Comparison of ENCODE assay signal across 15 cellular contexts in genomic region chr17:50195196-50195865, GRCh38. TPM values are rescaled to one million over a fixed set of nuclear protein-coding genes. Genes with fewer than 3 reads are reported as not detected.
DNase-seq lines count a peak whose midpoint lies in the region; FAIRE-seq and TF ChIP-seq lines count a peak whose summit lies in the region.
"Had no signal": no experiment of that assay in that cellular context is flagged by ENCODE, and none has a peak within 500 bp of the region (broad histone marks: within the 10 kb centered on the region; RNA-seq: fewer than 3 reads in every experiment).

No MANE protein-coding gene starts in this region.

- peak overlapping the region; percentile 21 for H3K14ac ChIP-seq in neuronal stem cell (ENCODE audit: low read length)

- H3K36me3 ChIP-seq in ACC112 (ENCODE audit: insufficient read depth, low read length) (peaks cover 86% of the 10 kb centered on the region), endodermal cell (ENCODE audit: control insufficient read depth, insufficient read depth, low read length) (peaks cover 9% of the 10 kb centered on the region), neuronal stem cell (replicated peaks in 1 of 2; ENCODE audit: control insufficient read depth in 2 of 2, insufficient read depth in 2 of 2, low read length in 2 of 2) (peaks cover 0 to 9% of the 10 kb centered on the region in 2 donors)

- no peak for TF ChIP-seq POLR2A in H54 (IDR thresholded peaks at IDR 0.05; ENCODE audit: low read depth, low read length)

- no peaks in the 10 kb centered on the region for H3K27me3 ChIP-seq in ACC112 (ENCODE audit: insufficient read depth, low read length)
- H3K27me3 ChIP-seq in endodermal cell (ENCODE audit: control insufficient read depth, insufficient read depth, low read length, poor library complexity, severe bottlenecking): no peaks in the 10 kb centered on the region
- peaks cover 0 to 50% (median 7%) of the 10 kb centered on the region in 3 experiments for H3K27me3 ChIP-seq in neuronal stem cell (ENCODE audit: control insufficient read depth in 3 of 3, insufficient read depth in 3 of 3, low read depth in 1 of 3, low read length in 3 of 3)

- no peak overlapping the region for H2AFZ ChIP-seq in ACC112 (ENCODE audit: low read length, unreplicated experiment)
- H2AFZ ChIP-seq in neuronal stem cell (ENCODE audit: low read length): no peak overlapping the region

- H2BK15ac ChIP-seq in neuronal stem cell (ENCODE audit: low read length): peak overlapping the region; percentile 4

- 89 to 92% methylated on average over 11 to 12 of the region's 12 CpGs for WGBS in endodermal cell (ENCODE audit: insufficient coverage in 1 of 2, insufficient read length in 1 of 2), 2 experiments
- no CpG with 5 or more reads among the region's 12 CpGs for WGBS in neuronal stem cell (ENCODE audit: extremely low coverage in 2 of 2, insufficient read length in 2 of 2, insufficient replicate concordance in 1 of 2), 2 donors

- H3K36me3 Mint-ChIP-seq in HFFc6 (ENCODE audit: low read depth): peaks cover 89% of the 10 kb centered on the region
- peaks cover 21% of the 10 kb centered on the region for H3K36me3 Mint-ChIP-seq in endodermal cell (ENCODE audit: low read depth)
- no peaks in the 10 kb centered on the region for H3K36me3 Mint-ChIP-seq in activated naive CD4-positive, alpha-beta T cell treated with anti-CD3 and anti-CD28 coated beads, Interleukin-2, amount 10 ng/mL, durations not matched to agents 7 days and 5 days

- H3K4me1 Mint-ChIP-seq in HFFc6 (ENCODE audit: low read depth) (peaks cover 83% of the 10 kb centered on the region), endodermal cell (no peaks in the 10 kb centered on the region)
- H3K4me1 Mint-ChIP-seq in activated naive CD4-positive, alpha-beta T cell treated with anti-CD3 and anti-CD28 coated beads, Interleukin-2, amount 10 ng/mL, durations not matched to agents 7 days and 5 days: peaks cover 13% of the 10 kb centered on the region

- H3K79me2 ChIP-seq in ACC112 (ENCODE audit: control insufficient read depth, insufficient read depth, low read length, unreplicated experiment): peaks cover 93% of the 10 kb centered on the region

- peak overlapping the region; percentile 46 for H2AK5ac ChIP-seq in neuronal stem cell (ENCODE audit: low read depth, low read length)

- no peak overlapping the region for H3K18ac ChIP-seq in neuronal stem cell (ENCODE audit: low read length)

- peak; percentile 72 for DNase-seq in HFFc6
- no peak for DNase-seq in endodermal cell
- DNase-seq in neuronal stem cell (ENCODE audit: low spot score): no peak
- no peak for DNase-seq in H54 (ENCODE audit: insufficient read length, low spot score)
- DNase-seq in DMS153 treated with DMSO at 0.1 percent for 48 hours (lab: John Stamatoyannopoulos, UW; ENCODE audit: unreplicated experiment): no peak
- no peak for DNase-seq in NCI-H526 (lab: John Stamatoyannopoulos, UW)
- no peak for DNase-seq in activated naive CD4-positive, alpha-beta T cell treated with anti-CD3 and anti-CD28 coated beads, Interleukin-2, amount 10 ng/mL, durations not matched to agents 7 days and 5 days
- DNase-seq: activated CD8-positive, alpha-beta T cell treated with anti-CD3 and anti-CD28 coated beads, Interleukin-2, amount 10 ng/mL, durations not matched to agents 7 days and 5 days; amygdala; C1 segment of cervical spinal cord; NCI-H1092 treated with DMSO at 0.1 percent for 48 hours; NCI-H82; SW 1271 had no signal

- H3K27me3 Mint-ChIP-seq in HFFc6 (ENCODE audit: insufficient read depth): peaks cover 74% of the 10 kb centered on the region
- H3K27me3 Mint-ChIP-seq in endodermal cell (ENCODE audit: insufficient read depth): no peaks in the 10 kb centered on the region
- H3K27me3 Mint-ChIP-seq in activated naive CD4-positive, alpha-beta T cell treated with anti-CD3 and anti-CD28 coated beads, Interleukin-2, amount 10 ng/mL, durations not matched to agents 7 days and 5 days: peaks cover 78% of the 10 kb centered on the region

- H3K4me3 ChIP-seq in ACC112 (ENCODE audit: low read depth, low read length): peak overlapping the region; percentile 82
- H3K4me3 ChIP-seq in endodermal cell (ENCODE audit: low read length): no peak overlapping the region
- no peak overlapping the region for H3K4me3 ChIP-seq in neuronal stem cell (ENCODE audit: low read length in 2 of 2)
- H3K4me3 ChIP-seq: psoas muscle had no signal

- no peak for FAIRE-seq in H54 (lab: Jason Lieb, UNC)

- peak; percentile 74 for TF ChIP-seq CTCF in HFFc6 (IDR thresholded peaks at IDR 0.05)
- TF ChIP-seq CTCF in endodermal cell (conservative IDR thresholded peaks at IDR 0.05): peak; percentile 46

- H3K27ac Mint-ChIP-seq in HFFc6 (peak overlapping the region; percentile 100), endodermal cell (no peak overlapping the region)
- H3K27ac Mint-ChIP-seq in activated naive CD4-positive, alpha-beta T cell treated with anti-CD3 and anti-CD28 coated beads, Interleukin-2, amount 10 ng/mL, durations not matched to agents 7 days and 5 days: no peak overlapping the region
- H3K27ac Mint-ChIP-seq: activated CD8-positive, alpha-beta T cell treated with anti-CD3 and anti-CD28 coated beads, Interleukin-2, amount 10 ng/mL, durations not matched to agents 7 days and 5 days had no signal

- no peak overlapping the region for H3K23ac ChIP-seq in neuronal stem cell (ENCODE audit: low read depth, low read length, poor library complexity)

- H3K27ac ChIP-seq in ACC112 (ENCODE audit: low read depth, low read length) (peak overlapping the region; percentile 96), endodermal cell (ENCODE audit: low read depth, low read length) (no peak overlapping the region), neuronal stem cell (replicated peaks; ENCODE audit: low read length) (no peak overlapping the region)
- H3K27ac ChIP-seq: psoas muscle had no signal

- H3K4ac ChIP-seq in neuronal stem cell (ENCODE audit: low read length): no peak overlapping the region

- CTCF ChIA-PET in activated naive CD4-positive, alpha-beta T cell treated with anti-CD3 and anti-CD28 coated beads, Interleukin-2, amount 10 ng/mL, durations not matched to agents 7 days and 5 days (lab: Charles Lee): interaction anchor here (3.2 to 5.7 kb wide), 2 partner anchors 25 to 101 kb away, joined by 29 to 100 read pairs; no protein-coding TSS in a partner anchor

- peaks cover 1% of the 10 kb centered on the region for H3K79me1 ChIP-seq in neuronal stem cell (ENCODE audit: low read depth, low read length)

- no peak overlapping the region for H4K91ac ChIP-seq in neuronal stem cell (ENCODE audit: low read depth, low read length, poor library complexity)

- peaks cover 81% of the 10 kb centered on the region for H3K4me1 ChIP-seq in ACC112 (ENCODE audit: control insufficient read depth, insufficient read depth, low read length, unreplicated experiment)
- no peaks in the 10 kb centered on the region for H3K4me1 ChIP-seq in endodermal cell (ENCODE audit: control insufficient read depth, insufficient read depth, low read length)
- H3K4me1 ChIP-seq in neuronal stem cell (ENCODE audit: control insufficient read depth in 2 of 2, insufficient read depth in 1 of 2, low read depth in 1 of 2, low read length in 2 of 2): peaks cover 3 to 5% of the 10 kb centered on the region in 2 donors

- H3K9ac ChIP-seq in endodermal cell (ENCODE audit: extremely low read depth, low read length, poor library complexity, severe bottlenecking): no peak overlapping the region
- H3K9ac ChIP-seq in neuronal stem cell (ENCODE audit: low read depth, low read length, poor library complexity): no peak overlapping the region

- peak overlapping the region; percentile 42 for H2BK5ac ChIP-seq in neuronal stem cell (ENCODE audit: low read length)

- H3K9me3 ChIP-seq in endodermal cell (ENCODE audit: control insufficient read depth, low read length) (no peaks in the 10 kb centered on the region), neuronal stem cell (replicated peaks in 1 of 2; ENCODE audit: control insufficient read depth in 2 of 2, insufficient read depth in 1 of 2, low read depth in 1 of 2, low read length in 2 of 2) (no peaks in the 10 kb centered on the region)
- H3K9me3 ChIP-seq: psoas muscle had no signal

- H2BK120ac ChIP-seq in neuronal stem cell (ENCODE audit: low read depth, low read length): no peak overlapping the region

- H2BK12ac ChIP-seq in neuronal stem cell (ENCODE audit: low read length): no peak overlapping the region

- H3K9me3 Mint-ChIP-seq in HFFc6: peaks cover 19% of the 10 kb centered on the region
- H3K9me3 Mint-ChIP-seq in endodermal cell: no peaks in the 10 kb centered on the region
- H3K9me3 Mint-ChIP-seq in activated naive CD4-positive, alpha-beta T cell treated with anti-CD3 and anti-CD28 coated beads, Interleukin-2, amount 10 ng/mL, durations not matched to agents 7 days and 5 days: no peaks in the 10 kb centered on the region

- H3K4me2 ChIP-seq in neuronal stem cell (ENCODE audit: insufficient read depth, low read length, poor library complexity, severe bottlenecking): no peak overlapping the region

- H4K8ac ChIP-seq in neuronal stem cell (ENCODE audit: low read depth, low read length): no peak overlapping the region

- H3K4me3 Mint-ChIP-seq in HFFc6 (peak overlapping the region; percentile 100), endodermal cell (no peak overlapping the region)
- H3K4me3 Mint-ChIP-seq in activated naive CD4-positive, alpha-beta T cell treated with anti-CD3 and anti-CD28 coated beads, Interleukin-2, amount 10 ng/mL, durations not matched to agents 7 days and 5 days: no peak overlapping the region
- H3K4me3 Mint-ChIP-seq: activated CD8-positive, alpha-beta T cell treated with anti-CD3 and anti-CD28 coated beads, Interleukin-2, amount 10 ng/mL, durations not matched to agents 7 days and 5 days had no signal

RNA-seq across cellular contexts. Expression of gene COL1A1, which starts 6.1 kb away (rescaled TPM):
- total RNA-seq in HFFc6 (2021; fragmentation: NEBNext Ultra II Directional; extraction: Animal tissue kit (Norgen Biotek cat#: 25700)): 1,000 to 10,000 TPM; 4,948 to 7,804 (median 5,240) TPM
- total RNA-seq in endodermal cell: 10 to 100 TPM; 62.2 to 85.6 TPM
- 115 TPM for polyA plus RNA-seq in endodermal cell (2013, experiment 1 of 2)
- 126 TPM for polyA plus RNA-seq in endodermal cell (2013, experiment 2 of 2)
- 17.9 TPM for polyA plus RNA-seq in neuronal stem cell (2013, experiment 1 of 2)
- polyA plus RNA-seq in neuronal stem cell (2013, experiment 2 of 2): 18.4 TPM

RNA-seq across cellular contexts. Expression of gene SGCA, which starts 29.5 kb away (rescaled TPM):
- total RNA-seq in HFFc6 (2021; fragmentation: NEBNext Ultra II Directional; extraction: Animal tissue kit (Norgen Biotek cat#: 25700)): under 1 TPM; 0.28 to 0.91 (median 0.76) TPM
- 1 to 10 TPM in 1 of 2 donors, under 1 TPM in 1; 0.51 to 2.6 TPM for total RNA-seq in endodermal cell
- polyA plus RNA-seq in endodermal cell (2013, experiment 1 of 2): 0.75 TPM
- polyA plus RNA-seq in endodermal cell (2013, experiment 2 of 2): 0.46 TPM
- 0.57 TPM for polyA plus RNA-seq in neuronal stem cell (2013, experiment 1 of 2)
- 0.35 TPM for polyA plus RNA-seq in neuronal stem cell (2013, experiment 2 of 2)
- total RNA-seq: activated CD8-positive, alpha-beta T cell treated with anti-CD3 and anti-CD28 coated beads, Interleukin-2, amount 10 ng/mL, durations not matched to agents 7 days and 5 days had no signal

RNA-seq across cellular contexts. Expression of gene PPP1R9B, which starts 44.9 kb away (rescaled TPM):
- total RNA-seq in HFFc6 (2021; fragmentation: NEBNext Ultra II Directional; extraction: Animal tissue kit (Norgen Biotek cat#: 25700)): 10 to 100 TPM; 66.4 to 78.5 (median 68.7) TPM
- total RNA-seq in endodermal cell: 10 to 100 TPM; 24.1 to 34.6 TPM
- polyA plus RNA-seq in endodermal cell (2013, experiment 1 of 2): 27.5 TPM
- 28.4 TPM for polyA plus RNA-seq in endodermal cell (2013, experiment 2 of 2)
- 19.8 TPM for polyA plus RNA-seq in neuronal stem cell (2013, experiment 1 of 2)
- polyA plus RNA-seq in neuronal stem cell (2013, experiment 2 of 2): 19.4 TPM

Comparison
In these comparisons a context has a peak if more than half of its experiments do, and no peak if none do; other contexts are left out.
1. RNA of gene COL1A1, which starts 6.1 kb away (total RNA-seq): 4,948 to 7,804 TPM in HFFc6; 62.2 to 85.6 TPM in endodermal cell; every median in the first group is over 10 times any median in the second.